Comparison of ENCODE assay signal across 24 cellular contexts in genomic region chr5:56144211-56144610, GRCh38.
A peak's percentile ranks its signal among the peaks of the same experiment; 100 is the strongest.
DNase-seq lines count a peak whose midpoint lies in the region; ATAC-seq, FAIRE-seq and TF ChIP-seq lines count a peak whose summit lies in the region.
"Had no signal": no experiment of that assay in that cellular context is flagged by ENCODE, and none has a peak within 500 bp of the region (broad histone marks: within the 10 kb centered on the region; RNA-seq: fewer than 3 reads in every experiment).

No MANE protein-coding gene starts in this region.

- H3K4me3 ChIP-seq in A549 (no peak overlapping the region), PC-9 (no peak overlapping the region), mucosa of rectum (ENCODE audit: low read length in 2 of 2) (no peak overlapping the region)
- H3K4me3 ChIP-seq in CD4-positive, CD25-positive, alpha-beta regulatory T cell (ENCODE audit: low read depth, low read length), result no peak overlapping the region
- H3K4me3 ChIP-seq: esophagus squamous epithelium, mucosa of descending colon, pancreas, upper lobe of left lung had no signal

- TF ChIP-seq RAD21 in A549 (conservative IDR thresholded peaks at IDR 0.05 in 1 of 2, IDR thresholded peaks at IDR 0.05 in 1 of 2), result no peak

- H3K27ac ChIP-seq in A549, result no peak overlapping the region
- H3K27ac ChIP-seq in CD4-positive, CD25-positive, alpha-beta regulatory T cell (ENCODE audit: insufficient read depth, low read length, poor library complexity, severe bottlenecking), result no peak overlapping the region
- H3K27ac ChIP-seq in PC-9, result peak overlapping the region; percentile 92; the same call in 1 of the 2 replicates
- peak overlapping the region; percentile 16 to 39 for H3K27ac ChIP-seq in mucosa of rectum (ENCODE audit: low read depth in 2 of 2, low read length in 2 of 2)
- H3K27ac ChIP-seq: esophagus squamous epithelium, RWPE1, upper lobe of left lung had no signal

- peaks cover 0 to 3% (median 0%) of the 10 kb centered on the region in 7 donors for H3K9me3 Mint-ChIP-seq in CD4-positive, CD25-positive, alpha-beta regulatory T cell
- no peaks in the 10 kb centered on the region for H3K9me3 Mint-ChIP-seq in stimulated activated naive B cell treated with anti-CD40 and anti-IgM and Interleukin-4, amounts not matched to agents 10 μg/mL and 1 μg/mL and 100 μg/mL, for 72 hours
- H3K9me3 Mint-ChIP-seq in activated T-helper 2 cell treated with anti-CD3 and anti-CD28 coated beads, Interferon-gamma antibody, Interleukin-2, Interleukin-4, amounts not matched to agents 10 μg/mL and 5 μg/mL and 100 μg/mL, durations not matched to agents 14 hours and 24 hours and 36 hours, result no peaks in the 10 kb centered on the region
- H3K9me3 Mint-ChIP-seq: neural crest cell had no signal

- H2AFZ ChIP-seq in PC-9, result no peak overlapping the region

- H3K4me3 Mint-ChIP-seq in CD4-positive, CD25-positive, alpha-beta regulatory T cell, result no peak overlapping the region
- no peak overlapping the region for H3K4me3 Mint-ChIP-seq in stimulated activated naive B cell treated with anti-CD40 and anti-IgM and Interleukin-4, amounts not matched to agents 10 μg/mL and 1 μg/mL and 100 μg/mL, for 72 hours
- no peak overlapping the region for H3K4me3 Mint-ChIP-seq in activated T-helper 2 cell treated with anti-CD3 and anti-CD28 coated beads, Interferon-gamma antibody, Interleukin-2, Interleukin-4, amounts not matched to agents 10 μg/mL and 5 μg/mL and 100 μg/mL, durations not matched to agents 14 hours and 24 hours and 36 hours (ENCODE audit: low read depth)
- H3K4me3 Mint-ChIP-seq: neural crest cell, T-helper 17 cell had no signal

- H3K27ac Mint-ChIP-seq in CD4-positive, CD25-positive, alpha-beta regulatory T cell, result peak overlapping the region; percentile 39 to 83 (median 59)
- H3K27ac Mint-ChIP-seq in stimulated activated naive B cell treated with anti-CD40 and anti-IgM and Interleukin-4, amounts not matched to agents 10 μg/mL and 1 μg/mL and 100 μg/mL, for 72 hours, result no peak overlapping the region
- no peak overlapping the region for H3K27ac Mint-ChIP-seq in activated T-helper 2 cell treated with anti-CD3 and anti-CD28 coated beads, Interferon-gamma antibody, Interleukin-2, Interleukin-4, amounts not matched to agents 10 μg/mL and 5 μg/mL and 100 μg/mL, durations not matched to agents 14 hours and 24 hours and 36 hours
- H3K27ac Mint-ChIP-seq: T-helper 17 cell had no signal

- CTCF ChIA-PET in A549 (lab: Yijun Ruan, JAX), result interaction anchor here (0.6 to 1.1 kb wide), 2 partner anchors 14 to 208 kb away, joined by 3 to 4 read pairs; no protein-coding TSS in a partner anchor
- CTCF ChIA-PET in PC-9 (lab: Charles Lee), result no interaction called here

- H3K4me2 ChIP-seq in A549 (no peak overlapping the region), PC-9 (no peak overlapping the region)

- no peak for FAIRE-seq in A549 (lab: Jason Lieb, UNC)
- FAIRE-seq: endometrium, pancreas had no signal

- TF ChIP-seq CTCF in A549 (IDR thresholded peaks at IDR 0.05), result no peak
- no peak for TF ChIP-seq CTCF in PC-9 (conservative IDR thresholded peaks at IDR 0.05)

- H3K9me3 ChIP-seq in A549 (no peaks in the 10 kb centered on the region), PC-9 (ENCODE audit: insufficient read depth, low read depth) (no peaks in the 10 kb centered on the region), mucosa of rectum (ENCODE audit: control insufficient read depth in 2 of 2, low read length in 2 of 2) (no peaks in the 10 kb centered on the region)
- H3K9me3 ChIP-seq in CD4-positive, CD25-positive, alpha-beta regulatory T cell (ENCODE audit: control insufficient read depth in 2 of 2, low read length in 2 of 2), result no peaks in the 10 kb centered on the region
- H3K9me3 ChIP-seq: esophagus squamous epithelium, mucosa of descending colon, pancreas, upper lobe of left lung had no signal

- no peaks in the 10 kb centered on the region for H3K36me3 ChIP-seq in CD4-positive, CD25-positive, alpha-beta regulatory T cell (ENCODE audit: control insufficient read depth, insufficient read depth, low read length)
- H3K36me3 ChIP-seq in PC-9 (ENCODE audit: low read depth) (no peaks in the 10 kb centered on the region), mucosa of rectum (ENCODE audit: control insufficient read depth in 2 of 2, insufficient read depth in 2 of 2, low read length in 2 of 2) (no peaks in the 10 kb centered on the region)
- H3K36me3 ChIP-seq: esophagus squamous epithelium, pancreas, upper lobe of left lung had no signal

- H3K4me1 ChIP-seq in A549 (peaks cover 20% of the 10 kb centered on the region), PC-9 (replicated peaks; ENCODE audit: insufficient read depth) (peaks cover 47% of the 10 kb centered on the region), mucosa of rectum (ENCODE audit: control insufficient read depth in 2 of 2, insufficient read depth in 2 of 2, low read length in 2 of 2) (peaks cover 4 to 5% of the 10 kb centered on the region in 2 donors)
- peaks cover 36% of the 10 kb centered on the region for H3K4me1 ChIP-seq in CD4-positive, CD25-positive, alpha-beta regulatory T cell (ENCODE audit: control insufficient read depth, insufficient read depth, low read length, poor library complexity, severe bottlenecking)
- H3K4me1 ChIP-seq: esophagus squamous epithelium had no signal

- ATAC-seq in A549 (peak; percentile 43 to 47; a peak in 2 of 6 replicates), HG03108 (IDR thresholded peaks at IDR 0.05; ENCODE audit: unreplicated experiment) (no peak)
- no peak for ATAC-seq in CD4-positive, CD25-positive, alpha-beta regulatory T cell (ENCODE audit: low read depth in 2 of 2)
- ATAC-seq in stimulated activated naive B cell treated with anti-CD40 and anti-IgM and Interleukin-4, amounts not matched to agents 10 μg/mL and 1 μg/mL and 100 μg/mL, for 72 hours (replicated peaks), result no peak
- ATAC-seq: left cardiac atrium, mucosa of descending colon, pancreas, right cardiac atrium, T-helper 17 cell had no signal

- DNase-seq in A549 (ENCODE audit: low read depth in 1 of 2, low spot score in 1 of 2) (no peak), PC-9 (no peak)
- DNase-seq in CD4-positive, CD25-positive, alpha-beta regulatory T cell, result no peak
- DNase-seq in stimulated activated naive B cell treated with anti-CD40 and anti-IgM and Interleukin-4, amounts not matched to agents 10 μg/mL and 1 μg/mL and 100 μg/mL, for 72 hours, result no peak
- DNase-seq in activated T-helper 2 cell treated with anti-CD3 and anti-CD28 coated beads, Interferon-gamma antibody, Interleukin-2, Interleukin-4, amounts not matched to agents 10 μg/mL and 5 μg/mL and 100 μg/mL, durations not matched to agents 14 hours and 24 hours and 36 hours (ENCODE audit: low spot score), result no peak
- DNase-seq: central memory CD4-positive, alpha-beta T cell; dermis blood vessel endothelial cell; esophagus squamous epithelium; foreskin melanocyte; GOT3; left cardiac atrium; mucosa of descending colon; NCI-H1105 treated with DMSO at 0.1 percent for 48 hours; NCI-H2029; NCI-H226; pancreas; right cardiac atrium; T-helper 17 cell; upper lobe of left lung had no signal

- no peaks in the 10 kb centered on the region for H3K27me3 Mint-ChIP-seq in CD4-positive, CD25-positive, alpha-beta regulatory T cell
- peaks cover 0 to 9% of the 10 kb centered on the region in 2 donors for H3K27me3 Mint-ChIP-seq in stimulated activated naive B cell treated with anti-CD40 and anti-IgM and Interleukin-4, amounts not matched to agents 10 μg/mL and 1 μg/mL and 100 μg/mL, for 72 hours
- no peaks in the 10 kb centered on the region for H3K27me3 Mint-ChIP-seq in activated T-helper 2 cell treated with anti-CD3 and anti-CD28 coated beads, Interferon-gamma antibody, Interleukin-2, Interleukin-4, amounts not matched to agents 10 μg/mL and 5 μg/mL and 100 μg/mL, durations not matched to agents 14 hours and 24 hours and 36 hours (ENCODE audit: low read depth)
- H3K27me3 Mint-ChIP-seq: T-helper 17 cell had no signal

- no peaks in the 10 kb centered on the region for H3K9me2 ChIP-seq in PC-9 (ENCODE audit: insufficient read depth)

- intact Hi-C loops in PC-9 (cut with micrococcal nuclease; ENCODE audit: unreplicated experiment), result loop anchor here (5.0 kb wide), 1 partner anchor 167 kb away; no protein-coding TSS in a partner anchor
- intact Hi-C loops in activated T-helper 2 cell treated with anti-CD3 and anti-CD28 coated beads, Interferon-gamma antibody, Interleukin-2, Interleukin-4, amounts not matched to agents 10 μg/mL and 5 μg/mL and 100 μg/mL, durations not matched to agents 14 hours and 24 hours and 36 hours (cut with micrococcal nuclease), result no loop called here

- peaks cover 25 to 72% (median 48%) of the 10 kb centered on the region in 4 donors for H3K4me1 Mint-ChIP-seq in CD4-positive, CD25-positive, alpha-beta regulatory T cell
- H3K4me1 Mint-ChIP-seq in stimulated activated naive B cell treated with anti-CD40 and anti-IgM and Interleukin-4, amounts not matched to agents 10 μg/mL and 1 μg/mL and 100 μg/mL, for 72 hours, result peaks cover 26 to 57% of the 10 kb centered on the region in 2 donors
- peaks cover 53% of the 10 kb centered on the region for H3K4me1 Mint-ChIP-seq in activated T-helper 2 cell treated with anti-CD3 and anti-CD28 coated beads, Interferon-gamma antibody, Interleukin-2, Interleukin-4, amounts not matched to agents 10 μg/mL and 5 μg/mL and 100 μg/mL, durations not matched to agents 14 hours and 24 hours and 36 hours (ENCODE audit: low read depth)

- 80% methylated on average over 1 of the region's 1 CpG for WGBS in A549 (ENCODE audit: missing lambda C conversion rate)

- no peaks in the 10 kb centered on the region for H3K79me2 ChIP-seq in PC-9 (ENCODE audit: low read depth)

- POLR2A ChIA-PET in A549 (lab: Yijun Ruan, JAX) (no interaction called here), PC-9 (lab: Charles Lee; ENCODE audit: unreplicated experiment) (interaction anchor here (0.5 kb wide), 1 partner anchor 21 kb away, joined by 8 read pairs; no protein-coding TSS in a partner anchor)

- H3K9ac ChIP-seq in mucosa of rectum (ENCODE audit: low read depth in 1 of 2, low read length in 2 of 2), result no peak overlapping the region

- no peaks in the 10 kb centered on the region for H4K20me1 ChIP-seq in PC-9 (ENCODE audit: insufficient read depth)

- no peaks in the 10 kb centered on the region for H3K36me3 Mint-ChIP-seq in CD4-positive, CD25-positive, alpha-beta regulatory T cell
- H3K36me3 Mint-ChIP-seq in stimulated activated naive B cell treated with anti-CD40 and anti-IgM and Interleukin-4, amounts not matched to agents 10 μg/mL and 1 μg/mL and 100 μg/mL, for 72 hours, result no peaks in the 10 kb centered on the region
- peaks cover 24% of the 10 kb centered on the region for H3K36me3 Mint-ChIP-seq in activated T-helper 2 cell treated with anti-CD3 and anti-CD28 coated beads, Interferon-gamma antibody, Interleukin-2, Interleukin-4, amounts not matched to agents 10 μg/mL and 5 μg/mL and 100 μg/mL, durations not matched to agents 14 hours and 24 hours and 36 hours (ENCODE audit: low read depth)

- TF ChIP-seq POLR2A in A549 (IDR thresholded peaks at IDR 0.05; ENCODE audit: low read length), result no peak

- H3F3A ChIP-seq in PC-9 (ENCODE audit: insufficient read depth, low read depth), result peaks cover 30% of the 10 kb centered on the region

- no peaks in the 10 kb centered on the region for H3K27me3 ChIP-seq in CD4-positive, CD25-positive, alpha-beta regulatory T cell (ENCODE audit: control insufficient read depth, insufficient read depth, low read length)
- H3K27me3 ChIP-seq in PC-9 (ENCODE audit: insufficient read depth, low read depth) (no peaks in the 10 kb centered on the region), mucosa of rectum (ENCODE audit: control insufficient read depth in 2 of 2, insufficient read depth in 2 of 2, low read length in 2 of 2) (no peaks in the 10 kb centered on the region)
- H3K27me3 ChIP-seq: esophagus squamous epithelium, pancreas, upper lobe of left lung had no signal

- no TSS peak for BruUV-seq in PC-9 (replicated peaks; lab: Mats Ljungman, UMichigan)

- TF ChIP-seq EP300 in A549 (IDR thresholded peaks at IDR 0.05), result no peak

Comparison
In these comparisons a context has a peak if more than half of its experiments do, and no peak if none do; other contexts are left out.
1. ATAC-seq: peak in A549 (2 of 2); none in CD4-positive, CD25-positive, alpha-beta regulatory T cell (0 of 2), stimulated activated naive B cell treated with anti-CD40 and anti-IgM and Interleukin-4, amounts not matched to agents 10 μg/mL and 1 μg/mL and 100 μg/mL, for 72 hours (0 of 2) and HG03108 (single experiment).
2. H3K27ac ChIP-seq: peak in PC-9 (single experiment) and mucosa of rectum (2 of 2); none in A549 (0 of 2) and CD4-positive, CD25-positive, alpha-beta regulatory T cell (single experiment).
3. H3K27ac Mint-ChIP-seq: peak in CD4-positive, CD25-positive, alpha-beta regulatory T cell (3 of 3); none in stimulated activated naive B cell treated with anti-CD40 and anti-IgM and Interleukin-4, amounts not matched to agents 10 μg/mL and 1 μg/mL and 100 μg/mL, for 72 hours (single experiment) and activated T-helper 2 cell treated with anti-CD3 and anti-CD28 coated beads, Interferon-gamma antibody, Interleukin-2, Interleukin-4, amounts not matched to agents 10 μg/mL and 5 μg/mL and 100 μg/mL, durations not matched to agents 14 hours and 24 hours and 36 hours (single experiment).